In genomic region chr22:33130473-33130872, GRCh38 we compare ENCODE assay signal across 1 cellular context.
TF ChIP-seq lines count a peak whose summit lies in the region.

No MANE protein-coding gene starts in this region.

TF ChIP-seq in HepG2, 621 proteins besides CTCF, POLR2A, EP300 and RAD21 (continued from another document and continues in another):
- TF ChIP-seq MYPOP (CRISPR knock-in tag; IDR thresholded peaks at IDR 0.05) (no peak), HOXA7 (CRISPR knock-in tag; IDR thresholded peaks at IDR 0.05) (no peak), RELA (CRISPR knock-in tag; IDR thresholded peaks at IDR 0.05) (no peak), REXO4 (CRISPR knock-in tag; IDR thresholded peaks at IDR 0.05; ENCODE audit: borderline replicate concordance) (no peak), PAF1 (CRISPR knock-in tag; IDR thresholded peaks at IDR 0.05) (no peak), ZNF556 (CRISPR knock-in tag; IDR thresholded peaks at IDR 0.05; ENCODE audit: borderline replicate concordance) (no peak), ZNF766 (CRISPR knock-in tag; IDR thresholded peaks at IDR 0.05; ENCODE audit: borderline replicate concordance) (no peak), ATF7-NPFF (CRISPR knock-in tag; IDR thresholded peaks at IDR 0.05; ENCODE audit: low read depth) (no peak), CCAR2 (optimal IDR thresholded peaks at IDR 0.05; ENCODE audit: low read depth, low read length) (no peak), RFX1 (IDR thresholded peaks at IDR 0.05) (no peak), ZNF496 (CRISPR knock-in tag; IDR thresholded peaks at IDR 0.05; ENCODE audit: insufficient replicate concordance) (no peak), HBP1 (CRISPR knock-in tag; IDR thresholded peaks at IDR 0.05; ENCODE audit: low read depth) (no peak), PLRG1 (conservative IDR thresholded peaks at IDR 0.05) (no peak), SOX6 (IDR thresholded peaks at IDR 0.05) (no peak), SOX6 (CRISPR knock-in tag; IDR thresholded peaks at IDR 0.05) (peak; percentile 91), ZNF446 (CRISPR knock-in tag; IDR thresholded peaks at IDR 0.05) (no peak), ZBTB33 (CRISPR knock-in tag; IDR thresholded peaks at IDR 0.05) (no peak), ZNF160 (CRISPR knock-in tag; IDR thresholded peaks at IDR 0.05) (no peak), KMT2B (CRISPR knock-in tag; IDR thresholded peaks at IDR 0.05) (no peak), MTF2 (CRISPR knock-in tag; IDR thresholded peaks at IDR 0.05; ENCODE audit: borderline replicate concordance) (no peak), ATRX (CRISPR knock-in tag; IDR thresholded peaks at IDR 0.05; ENCODE audit: borderline replicate concordance) (no peak), PATZ1 (CRISPR knock-in tag; IDR thresholded peaks at IDR 0.05) (peak; percentile 46), YEATS4 (CRISPR knock-in tag; IDR thresholded peaks at IDR 0.05; ENCODE audit: borderline replicate concordance) (no peak), DDIT3 (CRISPR knock-in tag; IDR thresholded peaks at IDR 0.05) (no peak), ZNF639 (CRISPR knock-in tag; conservative IDR thresholded peaks at IDR 0.05) (no peak), ATF5 (CRISPR knock-in tag; IDR thresholded peaks at IDR 0.05; ENCODE audit: low read depth) (no peak), TBL1XR1 (IDR thresholded peaks at IDR 0.05; ENCODE audit: borderline replicate concordance, low read length, partially characterized antibody) (peak; percentile 45), RBM39 (IDR thresholded peaks at IDR 0.05; ENCODE audit: low read depth, low read length, poor library complexity, severe bottlenecking) (no peak), KDM5B (CRISPR knock-in tag; IDR thresholded peaks at IDR 0.05; ENCODE audit: borderline replicate concordance) (no peak), ZNF841 (CRISPR knock-in tag; IDR thresholded peaks at IDR 0.05; ENCODE audit: borderline replicate concordance) (no peak), PRDM15 (CRISPR knock-in tag; IDR thresholded peaks at IDR 0.05) (no peak), NR1H2 (CRISPR knock-in tag; IDR thresholded peaks at IDR 0.05; ENCODE audit: borderline replicate concordance, low read depth) (no peak), TFDP2 (CRISPR knock-in tag; IDR thresholded peaks at IDR 0.05) (no peak), MED13 (CRISPR knock-in tag; IDR thresholded peaks at IDR 0.05) (no peak), EZH2 (conservative IDR thresholded peaks at IDR 0.05; ENCODE audit: low read depth, low read length) (no peak), SIX1 (CRISPR knock-in tag; IDR thresholded peaks at IDR 0.05; ENCODE audit: borderline replicate concordance) (peak; percentile 44; the same call in 1 of the 2 replicates), ZBTB14 (CRISPR knock-in tag; IDR thresholded peaks at IDR 0.05) (no peak), RXRB (CRISPR knock-in tag; IDR thresholded peaks at IDR 0.05; ENCODE audit: borderline replicate concordance) (peak; percentile 92), ZNF597 (CRISPR knock-in tag; IDR thresholded peaks at IDR 0.05) (no peak), POLR2AphosphoS2 (IDR thresholded peaks at IDR 0.05; ENCODE audit: low read depth, low read length) (no peak), HES4 (CRISPR knock-in tag; IDR thresholded peaks at IDR 0.05; ENCODE audit: borderline replicate concordance) (no peak), ZNF740 (CRISPR knock-in tag; IDR thresholded peaks at IDR 0.05) (no peak)
